Comparison of ENCODE assay signal across 17 cellular contexts in genomic region chr1:219269171-219269570, GRCh38.
"Had no signal": no experiment of that assay in that cellular context is flagged by ENCODE, and none has a peak within 500 bp of the region (broad histone marks: within the 10 kb centered on the region; RNA-seq: fewer than 3 reads in every experiment).

No MANE protein-coding gene starts in this region.

- H3K36me3 ChIP-seq: colonic mucosa, esophagus muscularis mucosa, stomach, thoracic aorta, transverse colon had no signal

- H3K4me1 ChIP-seq: colonic mucosa had no signal

- H3K27me3 ChIP-seq: colonic mucosa, esophagus muscularis mucosa, stomach, transverse colon had no signal

- FAIRE-seq: small intestine had no signal

- H3K4me3 Mint-ChIP-seq: naive thymus-derived CD4-positive, alpha-beta T cell had no signal

- H3K4me3 ChIP-seq: colonic mucosa, esophagus muscularis mucosa, stomach, thoracic aorta, transverse colon had no signal

- ATAC-seq: left lobe of liver; naive thymus-derived CD4-positive, alpha-beta T cell; right cardiac atrium had no signal

- H3K27ac Mint-ChIP-seq: naive thymus-derived CD4-positive, alpha-beta T cell had no signal

- H3K9me3 Mint-ChIP-seq: naive thymus-derived CD4-positive, alpha-beta T cell had no signal

- H3K27ac ChIP-seq: colonic mucosa, epithelial cell of prostate, esophagus muscularis mucosa, stomach, thoracic aorta, transverse colon had no signal

- H3K4me1 Mint-ChIP-seq: naive thymus-derived CD4-positive, alpha-beta T cell had no signal

- H3K27me3 Mint-ChIP-seq: naive thymus-derived CD4-positive, alpha-beta T cell had no signal

- DNase-seq: colonic mucosa; effector CD4-positive, alpha-beta T cell; foreskin fibroblast; mammary epithelial cell; naive thymus-derived CD4-positive, alpha-beta T cell; posterior cingulate gyrus; right cardiac atrium; small intestine; stimulated activated CD4-positive, alpha-beta T cell treated with anti-CD3 and anti-CD28 coated beads, Interleukin-12 subunit alpha, Interleukin-12 subunit beta, amount 100 ng/mL, for 4 hours; stimulated activated naive CD4-positive, alpha-beta T cell; stomach; substantia nigra; transverse colon had no signal

- H3K9me3 ChIP-seq: colonic mucosa, esophagus muscularis mucosa, stomach, thoracic aorta, transverse colon had no signal
